Comparison of ENCODE assay signal across 10 cellular contexts in genomic region chr19:38173324-38174041, GRCh38. TPM values are rescaled to one million over a fixed set of nuclear protein-coding genes. Genes with fewer than 3 reads are reported as not detected.
DNase-seq lines count a peak whose midpoint lies in the region; ATAC-seq, FAIRE-seq and TF ChIP-seq lines count a peak whose summit lies in the region.
"Had no signal": no experiment of that assay in that cellular context is flagged by ENCODE, and none has a peak within 500 bp of the region (broad histone marks: within the 10 kb centered on the region; RNA-seq: fewer than 3 reads in every experiment).

No MANE protein-coding gene starts in this region.

- H3K36me3 Mint-ChIP-seq in CD8-positive, alpha-beta T cell = peaks cover 24% of the 10 kb centered on the region

- H3K4me1 ChIP-seq in Peyer's patch (peaks cover 0 to 8% (median 0%) of the 10 kb centered on the region in 4 donors), sigmoid colon (no peaks in the 10 kb centered on the region)
- no peaks in the 10 kb centered on the region for H3K4me1 ChIP-seq in CD8-positive, alpha-beta T cell (ENCODE audit: insufficient read depth, low read length)

- peak overlapping the region in 2 of 4 donors; percentile 23 to 29 for H3K4me3 ChIP-seq in Peyer's patch
- H3K4me3 ChIP-seq in fibroblast of the aortic adventitia (ENCODE audit: low read depth, low read length) = no peak overlapping the region
- H3K4me3 ChIP-seq in CD8-positive, alpha-beta T cell (ENCODE audit: low read depth, low read length) = no peak overlapping the region
- no peak overlapping the region for H3K4me3 ChIP-seq in sigmoid colon

- FAIRE-seq in D721Med (lab: Jason Lieb, UNC) = no peak

- no peak for TF ChIP-seq EP300 in sigmoid colon (IDR thresholded peaks at IDR 0.05)

- CTCF ChIA-PET in CD8-positive, alpha-beta T cell (lab: Charles Lee) = interaction anchor here (1.6 kb wide), 1 partner anchor 31 kb away, joined by 5 read pairs; no protein-coding TSS in a partner anchor

- H3K27ac ChIP-seq in Peyer's patch (peak overlapping the region in 3 of 4 donors; percentile 63 to 93 (median 86)), sigmoid colon (no peak overlapping the region)
- H3K27ac ChIP-seq in CD8-positive, alpha-beta T cell (ENCODE audit: low read depth, low read length) = no peak overlapping the region

- intact Hi-C loops in sciatic nerve (cut with DNase I) (no loop called here), sigmoid colon (cut with DNase I) (no loop called here)
- intact Hi-C loops in CD8-positive, alpha-beta T cell (cut with DNase I, micrococcal nuclease) = no loop called here

- H3K9me3 ChIP-seq in Peyer's patch (no peaks in the 10 kb centered on the region), sigmoid colon (no peaks in the 10 kb centered on the region)
- no peaks in the 10 kb centered on the region for H3K9me3 ChIP-seq in CD8-positive, alpha-beta T cell (ENCODE audit: low read length)

- H3K4me3 Mint-ChIP-seq in CD8-positive, alpha-beta T cell = no peak overlapping the region
- H3K4me3 Mint-ChIP-seq: mesothelial cell of epicardium had no signal

- DNase-seq in H4 (ENCODE audit: low spot score) (peak; percentile 97), Peyer's patch (peak in 2 of 3 donors; percentile 84 to 87), fibroblast of the aortic adventitia (ENCODE audit: low read depth) (peak; percentile 74), sciatic nerve (ENCODE audit: low spot score) (no peak), sigmoid colon (no peak), mesenteric fat pad (ENCODE audit: low spot score) (no peak), D721Med (ENCODE audit: insufficient read length, low spot score) (no peak)
- no peak for DNase-seq in CD8-positive, alpha-beta T cell

- H3K36me3 ChIP-seq in Peyer's patch (peaks cover 0 to 23% (median 0%) of the 10 kb centered on the region in 3 donors), sigmoid colon (no peaks in the 10 kb centered on the region)
- H3K36me3 ChIP-seq in CD8-positive, alpha-beta T cell (ENCODE audit: insufficient read depth, low read length) = no peaks in the 10 kb centered on the region

- no peaks in the 10 kb centered on the region for H3K27me3 Mint-ChIP-seq in CD8-positive, alpha-beta T cell (ENCODE audit: low read depth)

- TF ChIP-seq CTCF in Peyer's patch (IDR thresholded peaks at IDR 0.05) (no peak), fibroblast of the aortic adventitia (IDR thresholded peaks at IDR 0.05; ENCODE audit: insufficient read depth, low read length) (no peak), sigmoid colon (IDR thresholded peaks at IDR 0.05) (no peak), D721Med (IDR thresholded peaks at IDR 0.05; ENCODE audit: insufficient read depth, missing control alignments) (no peak)
- TF ChIP-seq CTCF in CD8-positive, alpha-beta T cell (IDR thresholded peaks at IDR 0.05) = no peak

- H3K27me3 ChIP-seq in Peyer's patch (no peaks in the 10 kb centered on the region), sigmoid colon (no peaks in the 10 kb centered on the region)
- no peaks in the 10 kb centered on the region for H3K27me3 ChIP-seq in CD8-positive, alpha-beta T cell (ENCODE audit: insufficient read depth, low read length)

- peak in 1 of 2 donors; percentile 23 for TF ChIP-seq POLR2A in Peyer's patch (IDR thresholded peaks at IDR 0.05)
- no peak for TF ChIP-seq POLR2A in sigmoid colon (IDR thresholded peaks at IDR 0.05)

- no peaks in the 10 kb centered on the region for H3K9me3 Mint-ChIP-seq in CD8-positive, alpha-beta T cell
- H3K9me3 Mint-ChIP-seq: mesothelial cell of epicardium had no signal

- 79 to 81% methylated on average over 21 of the region's 21 CpGs for WGBS in sigmoid colon, 2 donors

- no peaks in the 10 kb centered on the region for H3K4me1 Mint-ChIP-seq in CD8-positive, alpha-beta T cell (ENCODE audit: low read depth)
- H3K4me1 Mint-ChIP-seq: mesothelial cell of epicardium had no signal

- no peak overlapping the region for H3K27ac Mint-ChIP-seq in CD8-positive, alpha-beta T cell
- H3K27ac Mint-ChIP-seq: mesothelial cell of epicardium had no signal

- ATAC-seq in sciatic nerve = peak; percentile 30
- ATAC-seq in CD8-positive, alpha-beta T cell = no peak
- ATAC-seq: Panc1 had no signal

- POLR2A ChIA-PET in CD8-positive, alpha-beta T cell (lab: Charles Lee) = no interaction called here

RNA-seq across cellular contexts. Expression of gene DPF1, which starts 50.5 kb away (rescaled TPM):
- total RNA-seq in H4 (2014; rRNA removed; shearing (Covaris generic)) = 5.1 and 7.2 TPM in 2 replicates
- total RNA-seq in Peyer's patch (not detected), fibroblast of the aortic adventitia (ENCODE audit: low replicate concordance) (2.7 and 3.3 TPM in 2 replicates), sciatic nerve (not detected), sigmoid colon (not detected), mesenteric fat pad (not detected)
- not detected for total RNA-seq in CD8-positive, alpha-beta T cell
- 1 to 10 TPM in 1 of 3 donors, under 1 TPM in 1, not detected in 1; 0.12 to 1.4 TPM for polyA plus RNA-seq in sigmoid colon

Comparison
In these comparisons a context has a peak if more than half of its experiments do, and no peak if none do; other contexts are left out.
1. DNase-seq: peak in H4 (single experiment), Peyer's patch (2 of 3) and fibroblast of the aortic adventitia (single experiment); none in sciatic nerve (single experiment), CD8-positive, alpha-beta T cell (0 of 7), sigmoid colon (single experiment), mesenteric fat pad (single experiment) and D721Med (single experiment).
2. H3K27ac ChIP-seq: peak in Peyer's patch (3 of 4); none in CD8-positive, alpha-beta T cell (single experiment) and sigmoid colon (0 of 4).